ENCODE assay signal across 7 cellular contexts in genomic region chr13:33349996-33350826, GRCh38.
A peak's percentile ranks its signal among the peaks of the same experiment; 100 is the strongest.
DNase-seq lines count a peak whose midpoint lies in the region; ATAC-seq and TF ChIP-seq lines count a peak whose summit lies in the region.

No MANE protein-coding gene starts in this region.

- H3K79me2 ChIP-seq in OCI-LY7 (ENCODE audit: insufficient read depth, low read depth, low read length) = no peaks in the 10 kb centered on the region

- no peaks in the 10 kb centered on the region for H3K9me2 ChIP-seq in OCI-LY7 (ENCODE audit: insufficient read depth, low read length)

- peak overlapping the region; percentile 62 for H3K4me3 ChIP-seq in HFF-Myc (replicated peaks; ENCODE audit: low read depth, low read length)
- peak overlapping the region; percentile 73 for H3K4me3 ChIP-seq in astrocyte of the spinal cord (ENCODE audit: low read depth, low read length)
- H3K4me3 ChIP-seq in skin epidermis = peak overlapping the region; percentile 50 to 66 (median 54)
- H3K4me3 ChIP-seq in OCI-LY7 (ENCODE audit: low read depth, low read length, poor library complexity, severe bottlenecking) = no peak overlapping the region

- ATAC-seq in GM18870 (IDR thresholded peaks at IDR 0.05; ENCODE audit: unreplicated experiment) = no peak

- no peaks in the 10 kb centered on the region for H3K9me3 ChIP-seq in OCI-LY7 (ENCODE audit: low read length)

- H3K27ac ChIP-seq in skin epidermis (peak overlapping the region; percentile 27 to 92 (median 79)), OCI-LY7 (ENCODE audit: low read depth, low read length, poor library complexity, severe bottlenecking) (no peak overlapping the region)

- H4K20me1 ChIP-seq in OCI-LY7 (ENCODE audit: insufficient read depth, low read length) = no peaks in the 10 kb centered on the region

- POLR2A ChIA-PET in OCI-LY7 (lab: Charles Lee) = no interaction called here

- DNase-seq in HFF-Myc (ENCODE audit: extremely low read depth, low read depth) = no peak
- DNase-seq in astrocyte of the spinal cord (ENCODE audit: low read depth, low spot score) = peak; percentile 39
- peak; percentile 50 for DNase-seq in iPS-NIHi7 (ENCODE audit: extremely low spot score)
- DNase-seq in AML-193 (lab: John Stamatoyannopoulos, UW) = no peak
- no peak for DNase-seq in OCI-LY7 (ENCODE audit: low spot score)

- no peaks in the 10 kb centered on the region for H3K36me3 ChIP-seq in OCI-LY7 (ENCODE audit: insufficient read depth, low read length)

- H3K4me1 ChIP-seq in OCI-LY7 (ENCODE audit: insufficient read depth, low read length, poor library complexity, severe bottlenecking) = no peaks in the 10 kb centered on the region

- no peak for TF ChIP-seq CTCF in HFF-Myc (IDR thresholded peaks at IDR 0.05; ENCODE audit: low read depth, low read length, missing control alignments)
- TF ChIP-seq CTCF in astrocyte of the spinal cord (IDR thresholded peaks at IDR 0.05; ENCODE audit: low read depth, low read length) = no peak
- no peak for TF ChIP-seq CTCF in OCI-LY7 (conservative IDR thresholded peaks at IDR 0.05; ENCODE audit: low read length)

- in situ Hi-C loops in astrocyte of the spinal cord (cut with HindIII; ENCODE audit: low sequenced_read_pairs) = no loop called here

- CTCF ChIA-PET in OCI-LY7 (lab: Charles Lee; ENCODE audit: unreplicated experiment) = no interaction called here

- no TSS peak for BruUV-seq in OCI-LY7 (replicated peaks; lab: Mats Ljungman, UMichigan)

- H2AFZ ChIP-seq in OCI-LY7 (ENCODE audit: low read length) = no peak overlapping the region

- intact Hi-C loops in OCI-LY7 (cut with micrococcal nuclease; ENCODE audit: unreplicated experiment) = no loop called here

- no peak overlapping the region for H3K4me2 ChIP-seq in OCI-LY7 (ENCODE audit: low read length)

Comparison
In these comparisons a context has a peak if more than half of its experiments do, and no peak if none do; other contexts are left out.
1. DNase-seq: peak in astrocyte of the spinal cord (single experiment) and iPS-NIHi7 (single experiment); none in HFF-Myc (single experiment), AML-193 (0 of 2) and OCI-LY7 (single experiment).